ENCODE assay signal across 17 cellular contexts in genomic region chr1:235703516-235703915, GRCh38. TPM values are rescaled to one million over a fixed set of nuclear protein-coding genes. Genes with fewer than 3 reads are reported as not detected.
DNase-seq lines count a peak whose midpoint lies in the region; ATAC-seq and TF ChIP-seq lines count a peak whose summit lies in the region.
"Had no signal": no experiment of that assay in that cellular context is flagged by ENCODE, and none has a peak within 500 bp of the region (broad histone marks: within the 10 kb centered on the region; RNA-seq: fewer than 3 reads in every experiment).

No MANE protein-coding gene starts in this region.

- 76 to 78% methylated on average over 2 of the region's 2 CpGs for WGBS in gastroesophageal sphincter (ENCODE audit: low coverage in 1 of 2), 2 donors

- DNase-seq in EH (ENCODE audit: low read depth) (peak; percentile 71), PC-3 (peak; percentile 79), choroid plexus epithelial cell (ENCODE audit: low read depth) (peak; percentile 56), lung microvascular endothelial cell (ENCODE audit: low read depth in 2 of 2) (peak; percentile 12 to 26), immature natural killer cell (no peak)
- no peak for DNase-seq in activated naive CD8-positive, alpha-beta T cell treated with anti-CD3 and anti-CD28 coated beads, Interleukin-2, amount 50 U/mL, for 24 hours
- DNase-seq: activated CD4-positive, CD25-positive, alpha-beta regulatory T cell; activated T-cell treated with anti-CD3 and anti-CD28 coated beads for 4 hours; CD8-positive, alpha-beta T cell; left colon; NCI-H1417; OCI-M1; T-cell had no signal

- H3K9me3 Mint-ChIP-seq in immature natural killer cell, result no peaks in the 10 kb centered on the region
- H3K9me3 Mint-ChIP-seq in activated naive CD8-positive, alpha-beta T cell treated with anti-CD3 and anti-CD28 coated beads, Interleukin-2, amount 50 U/mL, for 24 hours, result no peaks in the 10 kb centered on the region
- H3K9me3 Mint-ChIP-seq: CD8-positive, alpha-beta T cell; T-cell had no signal

- H3K79me2 ChIP-seq in PC-3 (ENCODE audit: low read length), result no peaks in the 10 kb centered on the region

- TF ChIP-seq EP300 in gastroesophageal sphincter (IDR thresholded peaks at IDR 0.05), result no peak

- no peaks in the 10 kb centered on the region for H3K27me3 ChIP-seq in PC-3 (ENCODE audit: low read length)
- H3K27me3 ChIP-seq in gastroesophageal sphincter, result no peaks in the 10 kb centered on the region
- H3K27me3 ChIP-seq: right atrium auricular region had no signal

- ATAC-seq in PC-3, result peak; percentile 74
- ATAC-seq in HG03097 (IDR thresholded peaks at IDR 0.05; ENCODE audit: low FRiP score, unreplicated experiment), result no peak
- ATAC-seq in gastroesophageal sphincter, result no peak
- no peak for ATAC-seq in activated naive CD8-positive, alpha-beta T cell treated with anti-CD3 and anti-CD28 coated beads, Interleukin-2, amount 50 U/mL, for 24 hours
- ATAC-seq: CD8-positive, alpha-beta T cell; left colon; T-cell had no signal

- H3K9me3 ChIP-seq in PC-3 (ENCODE audit: low read length) (no peaks in the 10 kb centered on the region), gastroesophageal sphincter (no peaks in the 10 kb centered on the region)
- H3K9me3 ChIP-seq: right atrium auricular region had no signal

- TF ChIP-seq CTCF in PC-3 (conservative IDR thresholded peaks at IDR 0.05; ENCODE audit: low read depth, low read length), result no peak
- no peak for TF ChIP-seq CTCF in choroid plexus epithelial cell (conservative IDR thresholded peaks at IDR 0.05; ENCODE audit: low read depth, low read length)
- no peak for TF ChIP-seq CTCF in gastroesophageal sphincter (IDR thresholded peaks at IDR 0.05)

- no peak overlapping the region for H2AFZ ChIP-seq in PC-3 (ENCODE audit: low read length)

- no peak overlapping the region for H3K9ac ChIP-seq in PC-3 (ENCODE audit: low read length)

- no peak overlapping the region for H3K4me3 Mint-ChIP-seq in immature natural killer cell
- no peak overlapping the region for H3K4me3 Mint-ChIP-seq in activated naive CD8-positive, alpha-beta T cell treated with anti-CD3 and anti-CD28 coated beads, Interleukin-2, amount 50 U/mL, for 24 hours
- H3K4me3 Mint-ChIP-seq: CD8-positive, alpha-beta T cell; T-cell had no signal

- H3K4me2 ChIP-seq in PC-3 (ENCODE audit: low read length), result peak overlapping the region; percentile 41; the same call in 1 of the 2 replicates

- peaks cover 3% of the 10 kb centered on the region for H3F3A ChIP-seq in PC-3 (ENCODE audit: low read length, unreplicated experiment)

- POLR2A ChIA-PET in PC-3 (lab: Charles Lee; ENCODE audit: unreplicated experiment), result no interaction called here

- no peaks in the 10 kb centered on the region for H3K36me3 ChIP-seq in PC-3 (ENCODE audit: low read depth, low read length)
- peaks cover 0 to 99% of the 10 kb centered on the region in 2 donors for H3K36me3 ChIP-seq in gastroesophageal sphincter

- BruUV-seq in PC-3 (replicated peaks; lab: Mats Ljungman, UMichigan), result no TSS peak

- H3K36me3 Mint-ChIP-seq in immature natural killer cell, result peaks cover 31 to 61% (median 38%) of the 10 kb centered on the region in 3 donors
- peaks cover 67% of the 10 kb centered on the region for H3K36me3 Mint-ChIP-seq in activated naive CD8-positive, alpha-beta T cell treated with anti-CD3 and anti-CD28 coated beads, Interleukin-2, amount 50 U/mL, for 24 hours (ENCODE audit: low read depth)

- H3K4me1 ChIP-seq in PC-3 (ENCODE audit: insufficient read depth, low read length), result peaks cover 39% of the 10 kb centered on the region
- no peaks in the 10 kb centered on the region for H3K4me1 ChIP-seq in gastroesophageal sphincter
- H3K4me1 ChIP-seq: right atrium auricular region had no signal

- CTCF ChIA-PET in PC-3 (lab: Charles Lee), result no interaction called here

- H3K27me3 Mint-ChIP-seq in immature natural killer cell (ENCODE audit: low read depth in 3 of 3), result peaks cover 0 to 2% (median 2%) of the 10 kb centered on the region in 3 donors
- H3K27me3 Mint-ChIP-seq in activated naive CD8-positive, alpha-beta T cell treated with anti-CD3 and anti-CD28 coated beads, Interleukin-2, amount 50 U/mL, for 24 hours, result no peaks in the 10 kb centered on the region
- H3K27me3 Mint-ChIP-seq: T-cell had no signal

- no peaks in the 10 kb centered on the region for H3K9me2 ChIP-seq in PC-3 (replicated peaks; ENCODE audit: low read length)

- H3K4me1 Mint-ChIP-seq in immature natural killer cell, result no peaks in the 10 kb centered on the region
- peaks cover 7% of the 10 kb centered on the region for H3K4me1 Mint-ChIP-seq in activated naive CD8-positive, alpha-beta T cell treated with anti-CD3 and anti-CD28 coated beads, Interleukin-2, amount 50 U/mL, for 24 hours
- H3K4me1 Mint-ChIP-seq: T-cell had no signal

- TF ChIP-seq POLR2A in gastroesophageal sphincter (IDR thresholded peaks at IDR 0.05), result no peak

- intact Hi-C loops in PC-3 (cut with micrococcal nuclease), result no loop called here

- 0 out of 2 replicates have a peak overlapping the region, but pooled peaks have one; percentile 10 for H3K27ac ChIP-seq in PC-3 (ENCODE audit: low read length)
- no peak overlapping the region for H3K27ac ChIP-seq in gastroesophageal sphincter
- H3K27ac ChIP-seq: right atrium auricular region had no signal

- no peak overlapping the region for H3K27ac Mint-ChIP-seq in immature natural killer cell
- no peak overlapping the region for H3K27ac Mint-ChIP-seq in activated naive CD8-positive, alpha-beta T cell treated with anti-CD3 and anti-CD28 coated beads, Interleukin-2, amount 50 U/mL, for 24 hours
- H3K27ac Mint-ChIP-seq: CD8-positive, alpha-beta T cell; T-cell had no signal

- H4K20me1 ChIP-seq in PC-3 (ENCODE audit: low read length), result no peaks in the 10 kb centered on the region

- H3K4me3 ChIP-seq in PC-3 (ENCODE audit: low read length) (no peak overlapping the region), choroid plexus epithelial cell (ENCODE audit: low read depth, low read length) (no peak overlapping the region), gastroesophageal sphincter (no peak overlapping the region)
- H3K4me3 ChIP-seq: right atrium auricular region had no signal

RNA-seq across cellular contexts. Expression of gene GNG4, which starts 53.9 kb away (rescaled TPM):
- 0.40 and 0.80 TPM in 2 replicates for total RNA-seq in PC-3 (2014; rRNA removed)
- total RNA-seq in lung microvascular endothelial cell, result under 0.01 and 0.22 TPM in 2 replicates
- polyA plus RNA-seq in immature natural killer cell, result not detected
- total RNA-seq in gastroesophageal sphincter, result under 1 TPM in 3 of 4 donors, not detected in 1; 0.40 to 0.73 (median 0.52) TPM
- total RNA-seq: myocyte, right atrium auricular region had no signal

Comparison
In these comparisons a context has a peak if more than half of its experiments do, and no peak if none do; other contexts are left out.
1. DNase-seq: peak in EH (single experiment), PC-3 (single experiment), choroid plexus epithelial cell (single experiment) and lung microvascular endothelial cell (2 of 2); none in immature natural killer cell (0 of 3) and activated naive CD8-positive, alpha-beta T cell treated with anti-CD3 and anti-CD28 coated beads, Interleukin-2, amount 50 U/mL, for 24 hours (single experiment).